Comparison of ENCODE assay signal across 8 cellular contexts in genomic region chr17:5587431-5588032, GRCh38.
A peak's percentile ranks its signal among the peaks of the same experiment; 100 is the strongest.
DNase-seq lines count a peak whose midpoint lies in the region; ATAC-seq lines count a peak whose summit lies in the region.

No MANE protein-coding gene starts in this region.

- no peak for ATAC-seq in GM21526 (IDR thresholded peaks at IDR 0.05; ENCODE audit: low FRiP score, unreplicated experiment)

- DNase-seq in DMS153 (lab: John Stamatoyannopoulos, UW) (peak; percentile 18), DMS153 treated with DMSO at 0.1 percent for 48 hours (lab: John Stamatoyannopoulos, UW; ENCODE audit: unreplicated experiment) (no peak), Kasumi-1 (lab: John Stamatoyannopoulos, UW) (peak; percentile 65 to 70), RPMI8226 (peak; percentile 58), amniotic stem cell (lab: John Stamatoyannopoulos, UW) (peak; percentile 27), iPS-NIHi11 (ENCODE audit: low spot score) (peak; percentile 83)
- DNase-seq in stimulated activated CD4-positive, alpha-beta T cell treated with anti-CD3 and anti-CD28 coated beads, Interleukin-1b, Interleukin-23, amount 100 ng/mL, for 48 hours, result peak; percentile 39
